ENCODE assay signal across 21 cellular contexts in genomic region chr5:169157064-169157463, GRCh38.
A peak's percentile ranks its signal among the peaks of the same experiment; 100 is the strongest.
DNase-seq lines count a peak whose midpoint lies in the region; ATAC-seq, FAIRE-seq and TF ChIP-seq lines count a peak whose summit lies in the region.
"Had no signal": no experiment of that assay in that cellular context is flagged by ENCODE, and none has a peak within 500 bp of the region (broad histone marks: within the 10 kb centered on the region; RNA-seq: fewer than 3 reads in every experiment).

No MANE protein-coding gene starts in this region.

- no CpG with 5 or more reads among the region's 1 CpG for WGBS in trophoblast cell (ENCODE audit: extremely low coverage, insufficient coverage, insufficient read length)

- H2BK120ac ChIP-seq in trophoblast cell (ENCODE audit: insufficient read depth, low read length, poor library complexity), result no peak overlapping the region

- peak; percentile 22 for DNase-seq in Daoy (ENCODE audit: low read depth)
- DNase-seq in SW480 (ENCODE audit: low spot score), result peak; percentile 94
- peak; percentile 26 for DNase-seq in fibroblast of the aortic adventitia (ENCODE audit: low read depth)
- DNase-seq in trophoblast cell, result no peak
- no peak for DNase-seq in ecto neural progenitor cell (ENCODE audit: low spot score)
- DNase-seq in GM12891 (ENCODE audit: insufficient read length, low spot score), result no peak
- no peak for DNase-seq in upper lobe of right lung
- DNase-seq: BE2C, DMS 273 treated with DMSO at 0.1 percent for 48 hours, DND-41, GOT3, HCEC 1CT, Karpas-422, NCI-H1694 treated with DMSO at 0.1 percent for 48 hours, NCI-H2081 treated with DMSO at 0.1 percent for 48 hours, NCI-H446 treated with DMSO at 0.1 percent for 48 hours, NCI-H526 treated with DMSO at 0.1 percent for 48 hours, Right ventricle myocardium superior had no signal

- H3K14ac ChIP-seq in trophoblast cell (ENCODE audit: low read length), result no peak overlapping the region

- H3K79me1 ChIP-seq in trophoblast cell (ENCODE audit: low read length), result peaks cover 24% of the 10 kb centered on the region

- ATAC-seq in HG03442 (IDR thresholded peaks at IDR 0.05; ENCODE audit: unreplicated experiment), result no peak
- ATAC-seq in upper lobe of right lung, result no peak

- H2BK12ac ChIP-seq in trophoblast cell (ENCODE audit: low read length), result peak overlapping the region; percentile 63

- no peak overlapping the region for H3K23ac ChIP-seq in trophoblast cell (ENCODE audit: low read length)

- H3K36me3 ChIP-seq in trophoblast cell (ENCODE audit: control insufficient read depth in 1 of 2, insufficient read depth in 2 of 2, low read length in 2 of 2), result peaks cover 0 to 3% of the 10 kb centered on the region in 2 experiments
- no peaks in the 10 kb centered on the region for H3K36me3 ChIP-seq in upper lobe of right lung
- H3K36me3 ChIP-seq: BE2C had no signal

- no peak overlapping the region for H3K9ac ChIP-seq in trophoblast cell (ENCODE audit: low read length)

- H3K4me3 ChIP-seq in fibroblast of the aortic adventitia (ENCODE audit: low read depth, low read length) (no peak overlapping the region), trophoblast cell (ENCODE audit: low read depth, low read length) (no peak overlapping the region), upper lobe of right lung (no peak overlapping the region)

- peak overlapping the region; percentile 21 for H3K18ac ChIP-seq in trophoblast cell (ENCODE audit: low read length)

- H3K79me2 ChIP-seq in trophoblast cell (ENCODE audit: control insufficient read depth, insufficient read depth, low read length, poor library complexity), result peaks cover 9% of the 10 kb centered on the region

- H4K12ac ChIP-seq in trophoblast cell (ENCODE audit: low read depth, low read length), result no peak overlapping the region

- H3K27ac ChIP-seq in trophoblast cell (ENCODE audit: low read depth, low read length) (no peak overlapping the region), upper lobe of right lung (no peak overlapping the region)

- H3K27me3 ChIP-seq in trophoblast cell (ENCODE audit: insufficient read depth, low read length) (no peaks in the 10 kb centered on the region), upper lobe of right lung (no peaks in the 10 kb centered on the region)
- H3K27me3 ChIP-seq: BE2C had no signal

- intact Hi-C loops in upper lobe of right lung (cut with DNase I), result no loop called here

- H4K8ac ChIP-seq in trophoblast cell (ENCODE audit: low read depth, low read length), result peak overlapping the region; percentile 2

- H2BK5ac ChIP-seq in trophoblast cell (ENCODE audit: low read depth, low read length, poor library complexity), result no peak overlapping the region

- no peak overlapping the region for H2AK5ac ChIP-seq in trophoblast cell (ENCODE audit: low read length)

- H4K91ac ChIP-seq in trophoblast cell (ENCODE audit: low read depth, low read length), result no peak overlapping the region

- FAIRE-seq in GM12891 (lab: Jason Lieb, UNC), result no peak
- FAIRE-seq: G401.6, GM18507 had no signal

- H3K4me2 ChIP-seq in trophoblast cell (ENCODE audit: low read length), result no peak overlapping the region

- no peak for TF ChIP-seq POLR2A in GM12891 (IDR thresholded peaks at IDR 0.05; ENCODE audit: low read depth, low read length)

- no peak overlapping the region for H3K4ac ChIP-seq in trophoblast cell (ENCODE audit: low read depth, low read length)

- H3K9me3 ChIP-seq in trophoblast cell (ENCODE audit: insufficient read depth, low read depth, low read length) (no peaks in the 10 kb centered on the region), upper lobe of right lung (no peaks in the 10 kb centered on the region)
- H3K9me3 ChIP-seq: BE2C had no signal

- TF ChIP-seq CTCF in fibroblast of the aortic adventitia (IDR thresholded peaks at IDR 0.05; ENCODE audit: insufficient read depth, low read length) (no peak), upper lobe of right lung (IDR thresholded peaks at IDR 0.05) (no peak)

- H2AFZ ChIP-seq in trophoblast cell (ENCODE audit: insufficient read depth, low read length, poor library complexity), result no peak overlapping the region

- H3K4me1 ChIP-seq in trophoblast cell (ENCODE audit: control insufficient read depth in 1 of 2, insufficient read depth in 2 of 2, low read length in 2 of 2), result peaks cover 36 to 39% of the 10 kb centered on the region in 2 experiments
- no peaks in the 10 kb centered on the region for H3K4me1 ChIP-seq in upper lobe of right lung

TF ChIP-seq in GM12891, 5 proteins besides CTCF, POLR2A, EP300 and RAD21:
- TF ChIP-seq POLR2AphosphoS5 (IDR thresholded peaks at IDR 0.05; ENCODE audit: low read depth, low read length), result no peak
- TF ChIP-seq SPI1 (IDR thresholded peaks at IDR 0.05; ENCODE audit: low read depth, low read length), result no peak
- TF ChIP-seq TAF1 (IDR thresholded peaks at IDR 0.05; ENCODE audit: low read depth, low read length), result no peak
- no peak for TF ChIP-seq POU2F2 (IDR thresholded peaks at IDR 0.05; ENCODE audit: low read depth, low read length)
- no peak for TF ChIP-seq PAX5 (IDR thresholded peaks at IDR 0.05; ENCODE audit: insufficient read depth, low read length, severe bottlenecking)

Comparison
In these comparisons a context has a peak if more than half of its experiments do, and no peak if none do; other contexts are left out.
1. DNase-seq: peak in Daoy (single experiment), SW480 (single experiment) and fibroblast of the aortic adventitia (single experiment); none in trophoblast cell (0 of 2), ecto neural progenitor cell (single experiment), GM12891 (single experiment) and upper lobe of right lung (single experiment).